15 cellular contexts compared by ENCODE assay signal in genomic region chr11:63907808-63908530, GRCh38. TPM values are rescaled to one million over a fixed set of nuclear protein-coding genes. Genes with fewer than 3 reads are reported as not detected.
DNase-seq lines count a peak whose midpoint lies in the region; ATAC-seq and TF ChIP-seq lines count a peak whose summit lies in the region.
"Had no signal": no experiment of that assay in that cellular context is flagged by ENCODE, and none has a peak within 500 bp of the region (broad histone marks: within the 10 kb centered on the region; RNA-seq: fewer than 3 reads in every experiment).

No MANE protein-coding gene starts in this region.

- ATAC-seq in left ventricle myocardium superior: no peak
- ATAC-seq in GM21381 (IDR thresholded peaks at IDR 0.05; ENCODE audit: unreplicated experiment): no peak
- ATAC-seq: stimulated activated naive CD8-positive, alpha-beta T cell treated with anti-CD3 and anti-CD28 coated beads, Interleukin-15, amount 100 ng/mL, for 72 hours had no signal

- peaks cover 9% of the 10 kb centered on the region for H3K79me2 ChIP-seq in neural progenitor cell (ENCODE audit: low read depth)
- H3K79me2 ChIP-seq: parathyroid adenoma had no signal

- H3F3A ChIP-seq in neural progenitor cell (ENCODE audit: low read depth): peaks cover 58% of the 10 kb centered on the region

- peak overlapping the region; percentile 35 for H3K4me3 Mint-ChIP-seq in neural progenitor cell
- H3K4me3 Mint-ChIP-seq in type B pancreatic cell: no peak overlapping the region
- H3K4me3 Mint-ChIP-seq: stimulated activated naive CD8-positive, alpha-beta T cell treated with anti-CD3 and anti-CD28 coated beads, Interleukin-15, amount 100 ng/mL, for 72 hours had no signal

- no peaks in the 10 kb centered on the region for H3K9me3 Mint-ChIP-seq in neural progenitor cell
- H3K9me3 Mint-ChIP-seq in type B pancreatic cell: no peaks in the 10 kb centered on the region
- H3K9me3 Mint-ChIP-seq: stimulated activated naive CD8-positive, alpha-beta T cell treated with anti-CD3 and anti-CD28 coated beads, Interleukin-15, amount 100 ng/mL, for 72 hours had no signal

- H3K27me3 ChIP-seq in cardiac muscle cell (no peaks in the 10 kb centered on the region), neural progenitor cell (no peaks in the 10 kb centered on the region)
- H3K27me3 ChIP-seq: spleen had no signal

- peaks cover 15% of the 10 kb centered on the region for H3K36me3 ChIP-seq in cardiac muscle cell
- no peaks in the 10 kb centered on the region for H3K36me3 ChIP-seq in neural progenitor cell

- H3K4me1 Mint-ChIP-seq in neural progenitor cell (peaks cover 50% of the 10 kb centered on the region), type B pancreatic cell (ENCODE audit: unreplicated experiment) (peaks cover 9% of the 10 kb centered on the region)

- no peak overlapping the region for H3K4me2 ChIP-seq in neural progenitor cell

- H3K9ac ChIP-seq in neural progenitor cell: peak overlapping the region; percentile 16
- H3K9ac ChIP-seq: parathyroid adenoma had no signal

- peak in 1 of 2 donors; percentile 23 for DNase-seq in cardiac muscle cell (ENCODE audit: low read depth in 1 of 2, low spot score in 1 of 2)
- no peak for DNase-seq in left ventricle myocardium superior
- DNase-seq in neural progenitor cell (ENCODE audit: low spot score): peak; percentile 72
- no peak for DNase-seq in COLO668 (lab: John Stamatoyannopoulos, UW; ENCODE audit: unreplicated experiment)
- no peak for DNase-seq in AML-193 (lab: John Stamatoyannopoulos, UW)
- no peak for DNase-seq in type B pancreatic cell (ENCODE audit: extremely low spot score, unreplicated experiment)
- DNase-seq: ACHN; activated CD4-positive, alpha-beta T cell treated with anti-CD3 and anti-CD28 coated beads, Interleukin-2, amount 50 U/mL, for 48 hours; cerebellar nuclear complex; MV-4-11; spleen; stimulated activated naive CD8-positive, alpha-beta T cell treated with anti-CD3 and anti-CD28 coated beads, Interleukin-15, amount 100 ng/mL, for 72 hours had no signal

- TF ChIP-seq CTCF in cardiac muscle cell (IDR thresholded peaks at IDR 0.05; ENCODE audit: low read depth, low read length) (no peak), neural progenitor cell (IDR thresholded peaks at IDR 0.05) (peak; percentile 36), type B pancreatic cell (conservative IDR thresholded peaks at IDR 0.05) (no peak)

- H3K27ac Mint-ChIP-seq in neural progenitor cell: no peak overlapping the region
- H3K27ac Mint-ChIP-seq in type B pancreatic cell: no peak overlapping the region

- H3K36me3 Mint-ChIP-seq in neural progenitor cell (peaks cover 10% of the 10 kb centered on the region), type B pancreatic cell (peaks cover 10% of the 10 kb centered on the region)

- H3K27me3 Mint-ChIP-seq in neural progenitor cell (ENCODE audit: insufficient read depth, low read depth) (peaks cover 5% of the 10 kb centered on the region), type B pancreatic cell (no peaks in the 10 kb centered on the region)
- H3K27me3 Mint-ChIP-seq: stimulated activated naive CD8-positive, alpha-beta T cell treated with anti-CD3 and anti-CD28 coated beads, Interleukin-15, amount 100 ng/mL, for 72 hours had no signal

- peak overlapping the region; percentile 92 for H3K27ac ChIP-seq in cardiac muscle cell
- peak overlapping the region; percentile 77 for H3K27ac ChIP-seq in cingulate gyrus (ENCODE audit: low read depth, low read length)
- peak overlapping the region; percentile 67 for H3K27ac ChIP-seq in neural progenitor cell
- H3K27ac ChIP-seq: parathyroid adenoma, spleen had no signal

- peaks cover 60% of the 10 kb centered on the region for H4K20me1 ChIP-seq in neural progenitor cell (ENCODE audit: low read depth)

- no peaks in the 10 kb centered on the region for H3K9me3 ChIP-seq in cardiac muscle cell (ENCODE audit: low read depth)
- no peaks in the 10 kb centered on the region for H3K9me3 ChIP-seq in neural progenitor cell (ENCODE audit: low read depth)
- H3K9me3 ChIP-seq: spleen had no signal

- intact Hi-C loops in left ventricle myocardium superior (cut with micrococcal nuclease): no loop called here

- H3K4me1 ChIP-seq in cardiac muscle cell (ENCODE audit: low read depth): peaks cover 39% of the 10 kb centered on the region
- peaks cover 56% of the 10 kb centered on the region for H3K4me1 ChIP-seq in neural progenitor cell
- H3K4me1 ChIP-seq: parathyroid adenoma had no signal

- H2AFZ ChIP-seq in neural progenitor cell (replicated peaks): no peak overlapping the region
- H2AFZ ChIP-seq: parathyroid adenoma had no signal

- H3K4me3 ChIP-seq in cardiac muscle cell (no peak overlapping the region), neural progenitor cell (no peak overlapping the region)
- H3K4me3 ChIP-seq: spleen had no signal

RNA-seq across cellular contexts. Expression of gene RCOR2, which starts 9.0 kb away (rescaled TPM):
- total RNA-seq in cardiac muscle cell: 73.5 and 74.2 TPM in 2 replicates
- polyA plus RNA-seq in cardiac muscle cell: 34.7 and 41.0 TPM in 2 replicates
- total RNA-seq in left ventricle myocardium superior: 14.5 TPM
- total RNA-seq in neural progenitor cell (ENCODE audit: low replicate concordance): 70.6 and 139 TPM in 2 replicates
- 8.1 and 38.1 TPM in 2 replicates for total RNA-seq in type B pancreatic cell (ENCODE audit: low replicate concordance)

RNA-seq across cellular contexts. Expression of gene NAA40, which starts 30.8 kb away (rescaled TPM):
- total RNA-seq in cardiac muscle cell: 56.7 and 82.7 TPM in 2 replicates
- polyA plus RNA-seq in cardiac muscle cell: 59.1 and 60.9 TPM in 2 replicates
- total RNA-seq in left ventricle myocardium superior: 26.5 TPM
- 38.7 and 40.4 TPM in 2 replicates for total RNA-seq in neural progenitor cell (ENCODE audit: low replicate concordance)
- total RNA-seq in type B pancreatic cell (ENCODE audit: low replicate concordance): 33.8 and 51.2 TPM in 2 replicates
